Comparison of ENCODE assay signal across 12 cellular contexts in genomic region chr5:40480392-40480791, GRCh38.
DNase-seq lines count a peak whose midpoint lies in the region; ATAC-seq, FAIRE-seq and TF ChIP-seq lines count a peak whose summit lies in the region.
"Had no signal": no experiment of that assay in that cellular context is flagged by ENCODE, and none has a peak within 500 bp of the region (broad histone marks: within the 10 kb centered on the region; RNA-seq: fewer than 3 reads in every experiment).

No MANE protein-coding gene starts in this region.

- peak overlapping the region; percentile 80 for H3K27ac Mint-ChIP-seq in activated naive CD8-positive, alpha-beta T cell
- no peak overlapping the region for H3K27ac Mint-ChIP-seq in GM23338
- H3K27ac Mint-ChIP-seq: T-helper 1 cell treated with Interleukin-12 subunit alpha and Interleukin-12 subunit beta and Interleukin-4 antibody, amounts not matched to agents 30 μg/mL and 1 μg/mL, for 36 hours had no signal

- no peaks in the 10 kb centered on the region for H3K27me3 ChIP-seq in GM23338 (ENCODE audit: insufficient read depth)
- H3K27me3 ChIP-seq: ascending aorta had no signal

- H3K4me3 ChIP-seq in GM23338, result no peak overlapping the region
- H3K4me3 ChIP-seq: ascending aorta had no signal

- H3K36me3 Mint-ChIP-seq in activated naive CD8-positive, alpha-beta T cell, result no peaks in the 10 kb centered on the region
- H3K36me3 Mint-ChIP-seq in GM23338 (ENCODE audit: low read depth), result no peaks in the 10 kb centered on the region

- H3F3A ChIP-seq in GM23338 (replicated peaks; ENCODE audit: low read depth), result no peaks in the 10 kb centered on the region

- no peak overlapping the region for H3K4me3 Mint-ChIP-seq in activated naive CD8-positive, alpha-beta T cell
- no peak overlapping the region for H3K4me3 Mint-ChIP-seq in GM23338
- H3K4me3 Mint-ChIP-seq: T-helper 1 cell treated with Interleukin-12 subunit alpha and Interleukin-12 subunit beta and Interleukin-4 antibody, amounts not matched to agents 30 μg/mL and 1 μg/mL, for 36 hours had no signal

- no peak overlapping the region for H3K4me2 ChIP-seq in GM23338

- H3K9me2 ChIP-seq in GM23338 (ENCODE audit: insufficient read depth), result peaks cover 5% of the 10 kb centered on the region; the same call in 1 of the 2 replicates

- no peaks in the 10 kb centered on the region for H3K4me1 ChIP-seq in GM23338 (ENCODE audit: insufficient read depth)

- DNase-seq in RCC 7860 (ENCODE audit: low spot score) (peak; percentile 82), GM23338 (ENCODE audit: low spot score) (no peak)
- peak; percentile 8 for DNase-seq in stimulated activated CD8-positive, alpha-beta memory T cell treated with anti-CD3 and anti-CD28 coated beads, Interleukin-7, amount 100 ng/mL, for 24 hours (ENCODE audit: low read depth)
- DNase-seq: DND-41, NCI-H1694 had no signal

- ATAC-seq in GM18909 (IDR thresholded peaks at IDR 0.05; ENCODE audit: poor library complexity, unreplicated experiment) (peak; percentile 54), HG03108 (IDR thresholded peaks at IDR 0.05; ENCODE audit: unreplicated experiment) (no peak), GM21825 (IDR thresholded peaks at IDR 0.05; ENCODE audit: unreplicated experiment) (no peak), GM23338 (no peak)

- H3K27me3 Mint-ChIP-seq in activated naive CD8-positive, alpha-beta T cell, result no peaks in the 10 kb centered on the region
- peaks cover 3% of the 10 kb centered on the region for H3K27me3 Mint-ChIP-seq in GM23338 (ENCODE audit: insufficient read depth, low read depth, poor library complexity)

- no peak overlapping the region for H3K27ac ChIP-seq in GM23338 (ENCODE audit: low read depth)
- H3K27ac ChIP-seq: ascending aorta had no signal

- no peaks in the 10 kb centered on the region for H4K20me1 ChIP-seq in GM23338 (replicated peaks; ENCODE audit: insufficient read depth)

- no peak overlapping the region for H2AFZ ChIP-seq in GM23338

- H3K79me2 ChIP-seq in GM23338 (replicated peaks; ENCODE audit: insufficient read depth), result no peaks in the 10 kb centered on the region

- no peaks in the 10 kb centered on the region for H3K36me3 ChIP-seq in GM23338 (ENCODE audit: insufficient read depth)
- H3K36me3 ChIP-seq: ascending aorta had no signal

- no peak for TF ChIP-seq CTCF in GM23338 (conservative IDR thresholded peaks at IDR 0.05; ENCODE audit: low read depth in 2 of 2)

- H3K4me1 Mint-ChIP-seq in activated naive CD8-positive, alpha-beta T cell (ENCODE audit: low read depth), result peaks cover 44% of the 10 kb centered on the region
- no peaks in the 10 kb centered on the region for H3K4me1 Mint-ChIP-seq in GM23338

- no peaks in the 10 kb centered on the region for H3K9me3 Mint-ChIP-seq in activated naive CD8-positive, alpha-beta T cell (ENCODE audit: low read depth)
- no peaks in the 10 kb centered on the region for H3K9me3 Mint-ChIP-seq in GM23338

- peak; percentile 81 for FAIRE-seq in RCC 7860 (lab: Jason Lieb, UNC)
- FAIRE-seq: endothelial cell of umbilical vein had no signal

TF ChIP-seq in GM23338, 12 proteins besides CTCF, POLR2A, EP300 and RAD21 (continues in another document):
- no peak for TF ChIP-seq ZNF462 (CRISPR knock-in tag; IDR thresholded peaks at IDR 0.05)
- no peak for TF ChIP-seq CREB1 (CRISPR knock-in tag; IDR thresholded peaks at IDR 0.05; ENCODE audit: low read depth)
- TF ChIP-seq REST (IDR thresholded peaks at IDR 0.05; ENCODE audit: unreplicated experiment), result no peak
- no peak for TF ChIP-seq ZNF331 (CRISPR knock-in tag; IDR thresholded peaks at IDR 0.05; ENCODE audit: low read depth)
- no peak for TF ChIP-seq EZH2 (IDR thresholded peaks at IDR 0.05; ENCODE audit: low read depth, unreplicated experiment)
- no peak for TF ChIP-seq EZH2phosphoT487 (IDR thresholded peaks at IDR 0.05; ENCODE audit: unreplicated experiment)
- TF ChIP-seq NANOG (IDR thresholded peaks at IDR 0.05; ENCODE audit: borderline replicate concordance), result no peak
- no peak for TF ChIP-seq POLR2AphosphoS5 (IDR thresholded peaks at IDR 0.05; ENCODE audit: low read depth)
- no peak for TF ChIP-seq ZNF114 (CRISPR knock-in tag; IDR thresholded peaks at IDR 0.05)
- no peak for TF ChIP-seq STAT1 (IDR thresholded peaks at IDR 0.05; ENCODE audit: unreplicated experiment)
